In the genomic region with DNA sequence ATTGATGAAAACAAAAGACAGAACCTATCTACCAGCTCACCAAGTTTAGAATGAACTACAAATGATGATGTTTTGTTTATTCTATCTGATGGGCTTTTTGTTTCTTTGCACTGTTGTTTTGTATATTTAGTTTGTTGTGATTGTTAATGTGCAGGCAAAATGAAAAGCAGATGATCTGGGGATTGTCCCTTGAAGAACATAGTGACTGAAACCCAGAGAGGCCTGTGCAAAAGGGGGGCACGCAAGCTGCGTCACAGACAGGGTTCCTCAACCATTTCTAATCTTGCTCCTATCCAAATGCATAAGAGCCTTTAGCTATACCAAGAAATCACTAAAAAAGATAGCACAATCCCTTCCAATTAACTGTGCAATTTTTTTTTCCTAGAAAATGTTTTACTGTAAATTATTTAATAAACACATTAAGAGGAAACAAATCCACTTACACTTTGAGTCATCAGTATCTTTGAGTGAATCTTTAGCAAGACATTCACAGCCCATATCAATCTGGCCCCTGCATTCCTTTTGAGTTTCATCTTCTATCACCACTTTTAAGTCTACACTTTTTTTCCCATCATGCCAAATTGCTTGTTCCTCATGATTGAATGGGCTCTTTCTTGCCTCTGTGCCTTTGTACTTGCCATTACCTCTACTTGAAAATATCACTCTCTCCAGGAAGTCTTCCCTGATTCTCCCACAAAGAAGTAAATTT, we compare ENCODE assay signal across 24 cellular contexts.
DNase-seq lines count a peak whose midpoint lies in the region; ATAC-seq, FAIRE-seq and TF ChIP-seq lines count a peak whose summit lies in the region.
"Had no signal": no experiment of that assay in that cellular context is flagged by ENCODE, and none has a peak within 500 bp of the region (broad histone marks: within the 10 kb centered on the region; RNA-seq: fewer than 3 reads in every experiment).

No MANE protein-coding gene starts in this region.

- H3K36me3 ChIP-seq in PC-3 (ENCODE audit: low read depth, low read length) (no peaks in the 10 kb centered on the region), mesenchymal stem cell (ENCODE audit: control insufficient read depth in 1 of 2, insufficient read depth in 2 of 2, low read depth in 1 of 2, low read length in 2 of 2) (peaks cover 0 to 4% of the 10 kb centered on the region in 2 experiments), stomach smooth muscle (ENCODE audit: control insufficient read depth in 2 of 2, insufficient read depth in 2 of 2, low read length in 2 of 2) (no peaks in the 10 kb centered on the region), left lung (no peaks in the 10 kb centered on the region), small intestine (ENCODE audit: control insufficient read depth in 2 of 2, insufficient read depth in 2 of 2, low read length in 2 of 2) (no peaks in the 10 kb centered on the region)
- H3K36me3 ChIP-seq: gastrocnemius medialis, lower lobe of right lung, SJSA1, thoracic aorta had no signal

- no TSS peak for BruUV-seq in PC-3 (replicated peaks; lab: Mats Ljungman, UMichigan)

- DNase-seq in PC-3 (no peak), mesenchymal stem cell (peak; percentile 32), left lung (no peak), small intestine (no peak)
- no peak for DNase-seq in stimulated activated CD4-positive, alpha-beta T cell treated with anti-CD3 and anti-CD28 coated beads, Interleukin-2, amount 100 ng/mL, for 48 hours
- DNase-seq: activated CD4-positive, alpha-beta T cell treated with anti-CD3 and anti-CD28 coated beads for 36 hours; activated CD8-positive, alpha-beta memory T cell treated with anti-CD3 and anti-CD28 coated beads for 24 hours; activated naive CD4-positive, alpha-beta T cell treated with Interleukin-2 at 50 U/mL for 16 hours; activated T-cell treated with anti-CD3 and anti-CD28 coated beads, Interleukin-2, amount 50 U/mL, for 48 hours; Calu3; effector memory CD4-positive, alpha-beta T cell; gastrocnemius medialis; islet precursor cell; lower lobe of right lung; NCI-H524 treated with DMSO at 0.1 percent for 48 hours; occipital lobe had no signal

- H3K4ac ChIP-seq in mesenchymal stem cell (ENCODE audit: low read depth in 1 of 2, low read length in 2 of 2) = peak overlapping the region in 1 of 2 experiments; percentile 58

- peak overlapping the region; percentile 32 to 60 for H2BK12ac ChIP-seq in mesenchymal stem cell (ENCODE audit: low read length in 2 of 2)

- no peak overlapping the region for H3K23ac ChIP-seq in mesenchymal stem cell (ENCODE audit: low read length in 2 of 2)

- no peak overlapping the region for H2AK5ac ChIP-seq in mesenchymal stem cell (ENCODE audit: low read length, severe bottlenecking)

- CTCF ChIA-PET in PC-3 (lab: Charles Lee) = no interaction called here

- no peak overlapping the region for H3K14ac ChIP-seq in mesenchymal stem cell (ENCODE audit: low read length in 2 of 2)

- intact Hi-C loops in PC-3 (cut with micrococcal nuclease) (loop anchor here (1.0 kb wide), 1 partner anchor 50 kb away; no protein-coding TSS in a partner anchor), left lung (cut with DNase I) (no loop called here)

- no peaks in the 10 kb centered on the region for H3K79me1 ChIP-seq in mesenchymal stem cell (replicated peaks; ENCODE audit: low read length, poor library complexity, severe bottlenecking)

- H3K9me2 ChIP-seq in PC-3 (replicated peaks; ENCODE audit: low read length) = no peaks in the 10 kb centered on the region

- no peaks in the 10 kb centered on the region for H3F3A ChIP-seq in PC-3 (ENCODE audit: low read length, unreplicated experiment)

- no peaks in the 10 kb centered on the region for H3K27me3 ChIP-seq in PC-3 (ENCODE audit: low read length)
- H3K27me3 ChIP-seq in mesenchymal stem cell (ENCODE audit: control insufficient read depth in 1 of 2, insufficient read depth in 1 of 2, low read length in 2 of 2) = no peaks in the 10 kb centered on the region
- no peaks in the 10 kb centered on the region for H3K27me3 ChIP-seq in stomach smooth muscle (ENCODE audit: control insufficient read depth in 1 of 2, insufficient read depth in 2 of 2, low read length in 2 of 2)
- H3K27me3 ChIP-seq in left lung = no peaks in the 10 kb centered on the region
- no peaks in the 10 kb centered on the region for H3K27me3 ChIP-seq in small intestine (ENCODE audit: control insufficient read depth in 2 of 2, insufficient read depth in 2 of 2, low read length in 2 of 2)
- H3K27me3 ChIP-seq: gastrocnemius medialis, SJSA1 had no signal

- no peak overlapping the region for H2BK5ac ChIP-seq in mesenchymal stem cell (ENCODE audit: low read depth, low read length, poor library complexity, severe bottlenecking)

- H3K27ac ChIP-seq in PC-3 (ENCODE audit: low read length) (peak overlapping the region; percentile 29), mesenchymal stem cell (ENCODE audit: low read length, poor library complexity, severe bottlenecking) (no peak overlapping the region), stomach smooth muscle (ENCODE audit: low read length) (peak overlapping the region; percentile 19), left lung (peak overlapping the region in 1 of 2 donors; percentile 69), small intestine (ENCODE audit: low read depth in 1 of 2, low read length in 1 of 2) (no peak overlapping the region)
- H3K27ac ChIP-seq: C4-2B, gastrocnemius medialis, lower lobe of right lung, SJSA1 had no signal

- no peak overlapping the region for H2BK15ac ChIP-seq in mesenchymal stem cell (ENCODE audit: low read depth, poor library complexity, severe bottlenecking)

- peak overlapping the region in 1 of 2 experiments; percentile 77 for H3K18ac ChIP-seq in mesenchymal stem cell (ENCODE audit: low read depth in 1 of 2, low read length in 2 of 2)

- H3K4me3 ChIP-seq in PC-3 (ENCODE audit: low read length) (no peak overlapping the region), mesenchymal stem cell (ENCODE audit: insufficient read depth in 1 of 2, low read depth in 1 of 2, low read length in 2 of 2) (no peak overlapping the region), stomach smooth muscle (ENCODE audit: low read length in 2 of 2) (no peak overlapping the region), left lung (no peak overlapping the region), small intestine (ENCODE audit: low read depth in 1 of 2, low read length in 2 of 2) (no peak overlapping the region)
- H3K4me3 ChIP-seq: gastrocnemius medialis, lower lobe of right lung, SJSA1, thoracic aorta had no signal

- peaks cover 27% of the 10 kb centered on the region for H3K4me1 ChIP-seq in PC-3 (ENCODE audit: insufficient read depth, low read length)
- H3K4me1 ChIP-seq in mesenchymal stem cell (ENCODE audit: control insufficient read depth, insufficient read depth, low read depth, low read length) = no peaks in the 10 kb centered on the region
- H3K4me1 ChIP-seq in stomach smooth muscle (ENCODE audit: control insufficient read depth, insufficient read depth, low read length) = peaks cover 10% of the 10 kb centered on the region
- no peaks in the 10 kb centered on the region for H3K4me1 ChIP-seq in left lung
- peaks cover 0 to 2% of the 10 kb centered on the region in 2 donors for H3K4me1 ChIP-seq in small intestine (ENCODE audit: control insufficient read depth in 2 of 2, insufficient read depth in 1 of 2, low read depth in 1 of 2, low read length in 1 of 2)
- H3K4me1 ChIP-seq: gastrocnemius medialis, lower lobe of right lung had no signal

- H3K9me3 ChIP-seq in PC-3 (ENCODE audit: low read length) = no peaks in the 10 kb centered on the region
- H3K9me3 ChIP-seq in mesenchymal stem cell (ENCODE audit: control insufficient read depth, low read length) = no peaks in the 10 kb centered on the region
- H3K9me3 ChIP-seq in stomach smooth muscle (ENCODE audit: control insufficient read depth in 2 of 2, low read length in 2 of 2) = no peaks in the 10 kb centered on the region
- H3K9me3 ChIP-seq in left lung = no peaks in the 10 kb centered on the region
- no peaks in the 10 kb centered on the region for H3K9me3 ChIP-seq in small intestine (ENCODE audit: control insufficient read depth, low read depth)
- H3K9me3 ChIP-seq: gastrocnemius medialis, lower lobe of right lung, SJSA1, thoracic aorta had no signal

- FAIRE-seq in small intestine (lab: Jason Lieb, UNC) = no peak
- FAIRE-seq: colon had no signal

- POLR2A ChIA-PET in PC-3 (lab: Charles Lee; ENCODE audit: unreplicated experiment) = no interaction called here

- H2BK120ac ChIP-seq in mesenchymal stem cell (ENCODE audit: low read depth, low read length) = no peak overlapping the region

- H3K9ac ChIP-seq in PC-3 (ENCODE audit: low read length) (no peak overlapping the region), mesenchymal stem cell (ENCODE audit: low read length) (peak overlapping the region; percentile 87), stomach smooth muscle (ENCODE audit: low read length in 2 of 2) (no peak overlapping the region)

- no peaks in the 10 kb centered on the region for H3K79me2 ChIP-seq in PC-3 (ENCODE audit: low read length)

- WGBS in mesenchymal stem cell = 100% methylated on average over 2 of the region's 2 CpGs
- 75 to 91% (median 78%) methylated on average over 2 of the region's 2 CpGs for WGBS in small intestine, 3 donors

- H3K4me2 ChIP-seq in PC-3 (ENCODE audit: low read length) (no peak overlapping the region), mesenchymal stem cell (ENCODE audit: low read length, poor library complexity, severe bottlenecking) (no peak overlapping the region)

- no peak overlapping the region for H4K91ac ChIP-seq in mesenchymal stem cell (ENCODE audit: low read length)

- no peak for TF ChIP-seq CTCF in PC-3 (conservative IDR thresholded peaks at IDR 0.05; ENCODE audit: low read depth, low read length)
- TF ChIP-seq CTCF in left lung (IDR thresholded peaks at IDR 0.05) = no peak

- peak; percentile 85 for ATAC-seq in GM18868 (IDR thresholded peaks at IDR 0.05; ENCODE audit: unreplicated experiment)
- no peak for ATAC-seq in PC-3
- ATAC-seq in GM18520 (IDR thresholded peaks at IDR 0.05; ENCODE audit: unreplicated experiment) = no peak
- no peak for ATAC-seq in left lung
- ATAC-seq: activated CD4-positive, alpha-beta T cell treated with anti-CD3 and anti-CD28 coated beads for 36 hours; gastrocnemius medialis; lower lobe of right lung; stimulated activated memory B cell treated with anti-CD40 and anti-IgM and Interleukin-4, amounts not matched to agents 10 μg/mL and 1 μg/mL and 100 μg/mL, for 72 hours had no signal

- H4K8ac ChIP-seq in mesenchymal stem cell (ENCODE audit: low read length) = no peak overlapping the region

- no peaks in the 10 kb centered on the region for H4K20me1 ChIP-seq in PC-3 (ENCODE audit: low read length)

- H2AFZ ChIP-seq in PC-3 (ENCODE audit: low read length) (no peak overlapping the region), mesenchymal stem cell (ENCODE audit: low read depth, low read length) (no peak overlapping the region)

Comparison
In these comparisons a context has a peak if more than half of its experiments do, and no peak if none do; other contexts are left out.
1. H3K27ac ChIP-seq: peak in PC-3 (single experiment) and stomach smooth muscle (single experiment); none in mesenchymal stem cell (single experiment) and small intestine (0 of 2).